ENCODE assay signal across 22 cellular contexts in genomic region chrX:30865612-30866011, GRCh38.
"Had no signal": no experiment of that assay in that cellular context is flagged by ENCODE, and none has a peak within 500 bp of the region (broad histone marks: within the 10 kb centered on the region; RNA-seq: fewer than 3 reads in every experiment).

No MANE protein-coding gene starts in this region.

- H3K27ac Mint-ChIP-seq: natural killer cell treated with Interleukin-12 subunit alpha and Interleukin-12 subunit beta and Interleukin-15 and Interleukin-18, amount 100 ng/mL, for 72 hours; stimulated activated memory B cell treated with anti-CD40 and anti-IgM and Interleukin-4, amounts not matched to agents 10 μg/mL and 1 μg/mL and 100 μg/mL, for 72 hours; stimulated activated naive CD8-positive, alpha-beta T cell treated with anti-CD3 and anti-CD28 coated beads, Interleukin-15, Interleukin-2, amounts not matched to agents 100 ng/mL and 50 ng/mL, for 24 hours had no signal

- H3K4me3 ChIP-seq: heart left ventricle, lung, psoas muscle, spleen, thoracic aorta, transverse colon had no signal

- H2AFZ ChIP-seq: parathyroid adenoma had no signal

- H3K9ac ChIP-seq: parathyroid adenoma had no signal

- DNase-seq: cortex of kidney; effector memory CD4-positive, alpha-beta T cell; heart left ventricle; hypothalamus; kidney glomerular epithelial cell; midbrain; occipital lobe; psoas muscle; spleen; stimulated activated CD4-positive, alpha-beta T cell treated with anti-CD3 and anti-CD28 coated beads, Interleukin-1b, Interleukin-23, amount 100 ng/mL, for 48 hours; stimulated activated CD4-positive, alpha-beta T cell treated with anti-CD3 and anti-CD28 coated beads, Interleukin-4, amount 100 ng/mL, for 24 hours; transverse colon had no signal

- H3K4me3 Mint-ChIP-seq: natural killer cell treated with Interleukin-12 subunit alpha and Interleukin-12 subunit beta and Interleukin-15 and Interleukin-18, amount 100 ng/mL, for 72 hours; stimulated activated memory B cell treated with anti-CD40 and anti-IgM and Interleukin-4, amounts not matched to agents 10 μg/mL and 1 μg/mL and 100 μg/mL, for 72 hours; stimulated activated naive CD8-positive, alpha-beta T cell treated with anti-CD3 and anti-CD28 coated beads, Interleukin-15, Interleukin-2, amounts not matched to agents 100 ng/mL and 50 ng/mL, for 24 hours had no signal

- H3K4me1 ChIP-seq: parathyroid adenoma, psoas muscle, transverse colon had no signal

- ATAC-seq: natural killer cell treated with Interleukin-12 subunit alpha and Interleukin-12 subunit beta and Interleukin-15 and Interleukin-18, amount 100 ng/mL, for 72 hours; psoas muscle; sciatic nerve; stimulated activated memory B cell treated with anti-CD40 and anti-IgM and Interleukin-4, amounts not matched to agents 10 μg/mL and 1 μg/mL and 100 μg/mL, for 72 hours had no signal

- H3K27me3 ChIP-seq: heart left ventricle, spleen, transverse colon had no signal

- FAIRE-seq: endometrium, frontal cortex, islet of Langerhans had no signal

- H3K9me3 Mint-ChIP-seq: natural killer cell treated with Interleukin-12 subunit alpha and Interleukin-12 subunit beta and Interleukin-15 and Interleukin-18, amount 100 ng/mL, for 72 hours; stimulated activated memory B cell treated with anti-CD40 and anti-IgM and Interleukin-4, amounts not matched to agents 10 μg/mL and 1 μg/mL and 100 μg/mL, for 72 hours; stimulated activated naive CD8-positive, alpha-beta T cell treated with anti-CD3 and anti-CD28 coated beads, Interleukin-15, Interleukin-2, amounts not matched to agents 100 ng/mL and 50 ng/mL, for 24 hours had no signal

- H3K79me2 ChIP-seq: parathyroid adenoma had no signal

- H3K27me3 Mint-ChIP-seq: natural killer cell treated with Interleukin-12 subunit alpha and Interleukin-12 subunit beta and Interleukin-15 and Interleukin-18, amount 100 ng/mL, for 72 hours; stimulated activated memory B cell treated with anti-CD40 and anti-IgM and Interleukin-4, amounts not matched to agents 10 μg/mL and 1 μg/mL and 100 μg/mL, for 72 hours; stimulated activated naive CD8-positive, alpha-beta T cell treated with anti-CD3 and anti-CD28 coated beads, Interleukin-15, Interleukin-2, amounts not matched to agents 100 ng/mL and 50 ng/mL, for 24 hours had no signal

- H3K4me1 Mint-ChIP-seq: stimulated activated memory B cell treated with anti-CD40 and anti-IgM and Interleukin-4, amounts not matched to agents 10 μg/mL and 1 μg/mL and 100 μg/mL, for 72 hours had no signal

- H3K9me3 ChIP-seq: heart left ventricle, psoas muscle, spleen, thoracic aorta, transverse colon had no signal

- H3K27ac ChIP-seq: parathyroid adenoma, psoas muscle, thoracic aorta, transverse colon had no signal

- H3K36me3 Mint-ChIP-seq: natural killer cell treated with Interleukin-12 subunit alpha and Interleukin-12 subunit beta and Interleukin-15 and Interleukin-18, amount 100 ng/mL, for 72 hours; stimulated activated memory B cell treated with anti-CD40 and anti-IgM and Interleukin-4, amounts not matched to agents 10 μg/mL and 1 μg/mL and 100 μg/mL, for 72 hours had no signal

- H3K36me3 ChIP-seq: thoracic aorta, transverse colon had no signal
